ENCODE assay signal across 9 cellular contexts in the genomic region with DNA sequence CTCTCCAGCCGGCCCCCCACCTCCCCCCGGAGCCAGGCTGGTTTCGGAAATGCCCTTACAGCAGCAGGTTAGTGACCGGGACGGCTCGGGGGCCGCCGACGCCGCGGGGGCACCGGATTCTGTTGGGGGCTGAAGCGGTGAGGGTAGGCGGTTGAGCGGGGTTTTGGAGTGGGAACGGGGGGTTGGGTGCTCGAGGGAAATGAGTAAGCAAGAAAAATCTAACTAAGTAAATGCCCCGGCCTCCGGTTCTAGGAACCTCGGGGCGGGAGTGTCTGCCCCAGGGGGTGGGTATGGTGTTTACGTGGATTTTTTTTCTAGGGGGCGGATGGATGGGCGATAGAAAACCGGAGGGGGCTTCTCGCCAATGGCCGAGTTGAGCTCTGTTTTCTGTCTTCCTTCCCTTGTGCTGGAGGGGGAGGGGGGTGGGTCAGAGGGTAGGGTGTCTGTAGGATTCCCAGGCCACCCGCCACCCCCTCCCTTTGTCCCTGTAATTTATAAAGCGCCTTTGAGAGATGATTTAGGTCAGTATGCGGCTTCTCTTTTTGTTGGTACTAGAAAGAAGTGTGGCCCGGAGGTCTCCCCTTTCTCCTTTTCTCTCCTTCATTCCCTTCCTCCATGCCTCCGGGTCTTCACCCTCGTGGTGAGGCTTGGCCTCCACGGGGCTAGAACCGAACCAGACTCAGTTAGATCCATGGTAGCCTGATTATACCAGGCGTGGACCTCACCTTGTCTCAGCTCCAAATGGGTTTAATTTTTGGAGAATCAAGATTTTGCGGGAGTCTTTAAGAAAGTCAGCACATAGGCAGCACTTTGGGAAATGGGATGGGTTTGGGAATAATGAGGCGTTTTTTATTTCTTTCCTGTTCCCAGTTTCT. TPM values are rescaled to one million over a fixed set of nuclear protein-coding genes. Genes with fewer than 3 reads are reported as not detected.
DNase-seq lines count a peak whose midpoint lies in the region; ATAC-seq, FAIRE-seq and TF ChIP-seq lines count a peak whose summit lies in the region.
"Had no signal": no experiment of that assay in that cellular context is flagged by ENCODE, and none has a peak within 500 bp of the region (broad histone marks: within the 10 kb centered on the region; RNA-seq: fewer than 3 reads in every experiment).

No MANE protein-coding gene starts in this region.

- no peaks in the 10 kb centered on the region for H3K9me3 Mint-ChIP-seq in activated naive CD4-positive, alpha-beta T cell treated with anti-CD3 and anti-CD28 coated beads, Interleukin-2, amount 50 U/mL, for 72 hours

- TF ChIP-seq CTCF in heart left ventricle (IDR thresholded peaks at IDR 0.05), result no peak
- no peak for TF ChIP-seq CTCF in sigmoid colon (IDR thresholded peaks at IDR 0.05)

- TF ChIP-seq POLR2A in heart left ventricle (IDR thresholded peaks at IDR 0.05) (no peak), sigmoid colon (IDR thresholded peaks at IDR 0.05) (no peak)

- WGBS in heart left ventricle, 4 donors, result 1% methylated on average over 36 to 38 of the region's 38 CpGs
- 1% methylated on average over 38 of the region's 38 CpGs for WGBS in sigmoid colon, 2 donors

- FAIRE-seq in frontal cortex (lab: Jason Lieb, UNC), result no peak
- FAIRE-seq: G401.6 had no signal

- H3K27ac Mint-ChIP-seq in activated naive CD4-positive, alpha-beta T cell treated with anti-CD3 and anti-CD28 coated beads, Interleukin-2, amount 50 U/mL, for 72 hours, result peak overlapping the region; percentile 97 to 100

- no peak for TF ChIP-seq EP300 in sigmoid colon (IDR thresholded peaks at IDR 0.05)

- ATAC-seq in SK-N-SH treated with all-trans-retinoic acid at 6 μM for 48 hours (peak; percentile 0; the same call in 2 of the 3 replicates), heart left ventricle (no peak)
- ATAC-seq in activated naive CD4-positive, alpha-beta T cell treated with anti-CD3 and anti-CD28 coated beads, Interleukin-2, amount 50 U/mL, for 72 hours, result peak; percentile 7 to 17

- H3K9me3 ChIP-seq in HUES6 (ENCODE audit: control insufficient read depth, insufficient read depth, low read depth, low read length) (no peaks in the 10 kb centered on the region), heart left ventricle (no peaks in the 10 kb centered on the region), sigmoid colon (no peaks in the 10 kb centered on the region)

- peak overlapping the region; percentile 74 for H3K9ac ChIP-seq in HUES6 (ENCODE audit: low read length)

- DNase-seq in NCI-H345 (lab: John Stamatoyannopoulos, UW), result peak; percentile 14
- DNase-seq in NCI-H345 treated with DMSO at 0.1 percent for 48 hours (lab: John Stamatoyannopoulos, UW; ENCODE audit: unreplicated experiment), result no peak
- peak in 1 of 2 donors; percentile 69 for DNase-seq in activated naive CD4-positive, alpha-beta T cell treated with anti-CD3 and anti-CD28 coated beads, Interleukin-2, amount 50 U/mL, for 72 hours (ENCODE audit: low spot score in 2 of 2)
- DNase-seq in heart left ventricle, result no peak
- DNase-seq in sigmoid colon, result no peak
- DNase-seq in frontal cortex (ENCODE audit: low spot score in 2 of 2), result no peak

- H3K27me3 ChIP-seq in HUES6 (ENCODE audit: control insufficient read depth, insufficient read depth, low read length), result no peaks in the 10 kb centered on the region
- H3K27me3 ChIP-seq in heart left ventricle, result no peaks in the 10 kb centered on the region
- H3K27me3 ChIP-seq in sigmoid colon, result no peaks in the 10 kb centered on the region

- peaks cover 24% of the 10 kb centered on the region for H3K36me3 ChIP-seq in HUES6 (ENCODE audit: control insufficient read depth, insufficient read depth, low read length)
- peaks cover 0 to 11% (median 0%) of the 10 kb centered on the region in 9 donors for H3K36me3 ChIP-seq in heart left ventricle
- no peaks in the 10 kb centered on the region for H3K36me3 ChIP-seq in sigmoid colon

- H3K27ac ChIP-seq in HUES6 (ENCODE audit: low read depth, low read length), result peak overlapping the region; percentile 99
- H3K27ac ChIP-seq in heart left ventricle, result peak overlapping the region; percentile 64 to 95 (median 91)
- peak overlapping the region; percentile 80 to 96 (median 87) for H3K27ac ChIP-seq in sigmoid colon

- H3K4me3 ChIP-seq in HUES6 (ENCODE audit: low read depth, low read length), result peak overlapping the region; percentile 74
- peak overlapping the region; percentile 64 to 89 (median 78) for H3K4me3 ChIP-seq in heart left ventricle
- peak overlapping the region; percentile 59 to 91 (median 82) for H3K4me3 ChIP-seq in sigmoid colon

- H3K36me3 Mint-ChIP-seq in activated naive CD4-positive, alpha-beta T cell treated with anti-CD3 and anti-CD28 coated beads, Interleukin-2, amount 50 U/mL, for 72 hours, result peaks cover 12 to 18% of the 10 kb centered on the region in 2 donors

- peaks cover 5% of the 10 kb centered on the region for H3K4me1 ChIP-seq in HUES6 (ENCODE audit: control insufficient read depth, insufficient read depth, low read length)
- H3K4me1 ChIP-seq in heart left ventricle, result peaks cover 0 to 55% (median 8%) of the 10 kb centered on the region in 12 donors
- H3K4me1 ChIP-seq in sigmoid colon, result peaks cover 0 to 19% (median 14%) of the 10 kb centered on the region in 4 donors

- intact Hi-C loops in heart left ventricle (cut with DNase I), result loop anchor here in 8 of 10 donors (2.0 to 10.0 kb wide), 9 partner anchors 109 to 599 kb away; a partner anchor contains a TSS
- intact Hi-C loops in sigmoid colon (cut with DNase I), result loop anchor here (5.0 to 10.0 kb wide), 3 partner anchors 112 to 309 kb away; a partner anchor contains a TSS

TF ChIP-seq in SK-N-SH treated with all-trans-retinoic acid at 6 μM for 48 hours, 23 proteins besides CTCF, POLR2A, EP300 and RAD21:
- no peak for TF ChIP-seq ZNF8 (CRISPR knock-in tag; IDR thresholded peaks at IDR 0.05)
- TF ChIP-seq, protein P1, sequence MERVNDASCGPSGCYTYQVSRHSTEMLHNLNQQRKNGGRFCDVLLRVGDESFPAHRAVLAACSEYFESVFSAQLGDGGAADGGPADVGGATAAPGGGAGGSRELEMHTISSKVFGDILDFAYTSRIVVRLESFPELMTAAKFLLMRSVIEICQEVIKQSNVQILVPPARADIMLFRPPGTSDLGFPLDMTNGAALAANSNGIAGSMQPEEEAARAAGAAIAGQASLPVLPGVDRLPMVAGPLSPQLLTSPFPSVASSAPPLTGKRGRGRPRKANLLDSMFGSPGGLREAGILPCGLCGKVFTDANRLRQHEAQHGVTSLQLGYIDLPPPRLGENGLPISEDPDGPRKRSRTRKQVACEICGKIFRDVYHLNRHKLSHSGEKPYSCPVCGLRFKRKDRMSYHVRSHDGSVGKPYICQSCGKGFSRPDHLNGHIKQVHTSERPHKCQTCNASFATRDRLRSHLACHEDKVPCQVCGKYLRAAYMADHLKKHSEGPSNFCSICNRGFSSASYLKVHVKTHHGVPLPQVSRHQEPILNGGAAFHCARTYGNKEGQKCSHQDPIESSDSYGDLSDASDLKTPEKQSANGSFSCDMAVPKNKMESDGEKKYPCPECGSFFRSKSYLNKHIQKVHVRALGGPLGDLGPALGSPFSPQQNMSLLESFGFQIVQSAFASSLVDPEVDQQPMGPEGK (CRISPR knock-in tag; IDR thresholded peaks at IDR 0.05; ENCODE audit: borderline replicate concordance), result peak; percentile 19; the same call in 1 of the 2 replicates

RNA-seq across cellular contexts. Expression of a gene that starts 2.3 kb away (rescaled TPM):
- total RNA-seq in activated naive CD4-positive, alpha-beta T cell treated with anti-CD3 and anti-CD28 coated beads, Interleukin-2, amount 50 U/mL, for 72 hours, result 10 to 100 TPM; 13.6 to 17.3 TPM
- total RNA-seq in heart left ventricle (10 to 100 TPM in 1 of 9 donors, 1 to 10 TPM in 8; 4.2 to 13.8 (median 6.8) TPM), sigmoid colon (1 to 10 TPM; 2.5 to 4.7 (median 3.2) TPM), frontal cortex (4.1 TPM)
- polyA plus RNA-seq in heart left ventricle (1 to 10 TPM; 2.7 to 5.6 TPM), sigmoid colon (1 to 10 TPM; 2.8 to 6.9 (median 3.0) TPM)

Comparison
In these comparisons a context has a peak if more than half of its experiments do, and no peak if none do; other contexts are left out.
1. ATAC-seq: peak in SK-N-SH treated with all-trans-retinoic acid at 6 μM for 48 hours (single experiment) and activated naive CD4-positive, alpha-beta T cell treated with anti-CD3 and anti-CD28 coated beads, Interleukin-2, amount 50 U/mL, for 72 hours (2 of 2); none in heart left ventricle (0 of 4).
2. Peak in every context shown above with its lines, with median percentiles within 50 percentile points of each other: H3K27ac ChIP-seq and H3K4me3 ChIP-seq.